ENCODE assay signal across 13 cellular contexts in the genomic region with DNA sequence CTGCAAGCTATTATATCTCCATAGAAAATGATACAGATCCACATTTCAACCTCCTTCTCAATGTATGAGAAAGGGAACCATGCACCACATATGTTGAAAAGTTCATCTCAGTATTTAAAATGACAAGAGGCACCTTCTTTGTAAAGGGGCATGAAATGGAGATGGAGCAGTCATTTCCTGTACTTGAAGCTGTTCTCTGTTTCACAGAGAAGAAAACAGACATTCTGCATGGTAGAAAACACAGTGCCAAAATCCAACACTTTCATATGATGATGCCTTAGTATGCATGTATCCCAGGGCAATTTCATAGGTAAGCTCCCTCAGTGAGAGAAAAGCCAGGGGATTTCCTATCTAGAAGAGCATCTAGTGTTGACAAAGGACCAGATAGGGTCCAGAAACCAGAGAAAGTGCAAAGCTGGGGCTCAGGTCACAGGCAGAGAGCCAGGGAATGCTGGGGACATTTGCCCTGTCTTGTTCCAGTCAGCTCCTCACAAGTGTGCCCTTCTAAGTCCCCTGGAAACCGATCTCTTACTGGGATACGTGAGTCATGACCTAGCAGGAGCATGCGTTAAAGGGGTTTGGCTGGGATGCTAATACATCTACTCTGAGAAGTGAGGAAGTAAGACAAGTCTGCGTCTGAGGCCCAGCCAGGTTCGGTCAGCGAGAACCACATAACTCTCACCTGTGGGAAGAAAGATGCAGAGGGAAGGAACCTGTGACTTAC.
DNase-seq lines count a peak whose midpoint lies in the region; ATAC-seq and TF ChIP-seq lines count a peak whose summit lies in the region.
"Had no signal": no experiment of that assay in that cellular context is flagged by ENCODE, and none has a peak within 500 bp of the region (broad histone marks: within the 10 kb centered on the region; RNA-seq: fewer than 3 reads in every experiment).

No MANE protein-coding gene starts in this region.

- peaks cover 23% of the 10 kb centered on the region for H3K4me1 Mint-ChIP-seq in activated CD8-positive, alpha-beta T cell treated with anti-CD3 and anti-CD28 coated beads for 36 hours (ENCODE audit: low read depth)
- peaks cover 10% of the 10 kb centered on the region for H3K4me1 Mint-ChIP-seq in T-helper 2 cell treated with Interferon-gamma antibody and Interleukin-4, amounts not matched to agents 5 μg/mL and 100 μg/mL, for 36 hours (ENCODE audit: low read depth)

- no peaks in the 10 kb centered on the region for H3K27me3 Mint-ChIP-seq in activated CD8-positive, alpha-beta T cell treated with anti-CD3 and anti-CD28 coated beads for 36 hours
- no peaks in the 10 kb centered on the region for H3K27me3 Mint-ChIP-seq in T-helper 2 cell treated with Interferon-gamma antibody and Interleukin-4, amounts not matched to agents 5 μg/mL and 100 μg/mL, for 36 hours (ENCODE audit: low read depth)

- in situ Hi-C loops in ACHN (cut with HindIII; ENCODE audit: low pct_ligation_motif_present, low pct_unique_long_range_greater_than_20kb, low sequenced_read_pairs) = no loop called here

- no peaks in the 10 kb centered on the region for H3K9me3 Mint-ChIP-seq in activated CD8-positive, alpha-beta T cell treated with anti-CD3 and anti-CD28 coated beads for 36 hours
- H3K9me3 Mint-ChIP-seq in T-helper 2 cell treated with Interferon-gamma antibody and Interleukin-4, amounts not matched to agents 5 μg/mL and 100 μg/mL, for 36 hours = no peaks in the 10 kb centered on the region
- H3K9me3 Mint-ChIP-seq: activated naive CD4-positive, alpha-beta T cell treated with anti-CD3 and anti-CD28 coated beads, Interleukin-2, amount 10 ng/mL, durations not matched to agents 7 days and 5 days had no signal

- TF ChIP-seq CTCF in activated CD8-positive, alpha-beta T cell treated with anti-CD3 and anti-CD28 coated beads for 36 hours (IDR thresholded peaks at IDR 0.05) = no peak
- TF ChIP-seq CTCF in omental fat pad (IDR thresholded peaks at IDR 0.05) = no peak

- no peak overlapping the region for H3K4me3 Mint-ChIP-seq in activated CD8-positive, alpha-beta T cell treated with anti-CD3 and anti-CD28 coated beads for 36 hours
- no peak overlapping the region for H3K4me3 Mint-ChIP-seq in T-helper 2 cell treated with Interferon-gamma antibody and Interleukin-4, amounts not matched to agents 5 μg/mL and 100 μg/mL, for 36 hours
- H3K4me3 Mint-ChIP-seq: activated naive CD4-positive, alpha-beta T cell treated with anti-CD3 and anti-CD28 coated beads, Interleukin-2, amount 10 ng/mL, durations not matched to agents 7 days and 5 days had no signal

- peak; percentile 59 for ATAC-seq in GM18907 (IDR thresholded peaks at IDR 0.05; ENCODE audit: unreplicated experiment)
- peak; percentile 41 for ATAC-seq in HG02642 (IDR thresholded peaks at IDR 0.05; ENCODE audit: poor library complexity, unreplicated experiment)
- peak; percentile 74 for ATAC-seq in activated CD8-positive, alpha-beta T cell treated with anti-CD3 and anti-CD28 coated beads for 36 hours
- no peak for ATAC-seq in omental fat pad (ENCODE audit: low FRiP score)

- CTCF ChIA-PET in activated CD8-positive, alpha-beta T cell treated with anti-CD3 and anti-CD28 coated beads for 36 hours (lab: Charles Lee) = no interaction called here

- no peaks in the 10 kb centered on the region for H3K36me3 Mint-ChIP-seq in activated CD8-positive, alpha-beta T cell treated with anti-CD3 and anti-CD28 coated beads for 36 hours (ENCODE audit: low read depth)
- H3K36me3 Mint-ChIP-seq in T-helper 2 cell treated with Interferon-gamma antibody and Interleukin-4, amounts not matched to agents 5 μg/mL and 100 μg/mL, for 36 hours (ENCODE audit: low read depth) = no peaks in the 10 kb centered on the region
- H3K36me3 Mint-ChIP-seq: activated naive CD4-positive, alpha-beta T cell treated with anti-CD3 and anti-CD28 coated beads, Interleukin-2, amount 10 ng/mL, durations not matched to agents 7 days and 5 days had no signal

- intact Hi-C loops in activated CD8-positive, alpha-beta T cell treated with anti-CD3 and anti-CD28 coated beads for 36 hours (cut with micrococcal nuclease) = no loop called here

- DNase-seq in activated CD8-positive, alpha-beta T cell treated with anti-CD3 and anti-CD28 coated beads for 36 hours = peak; percentile 38
- DNase-seq in myocyte (ENCODE audit: low read depth) (peak; percentile 60), anterior cingulate cortex (lab: John Stamatoyannopoulos, UW) (no peak), ACHN (no peak), omental fat pad (ENCODE audit: low spot score) (no peak)
- DNase-seq in T-helper 2 cell treated with Interferon-gamma antibody and Interleukin-4, amounts not matched to agents 5 μg/mL and 100 μg/mL, for 36 hours (ENCODE audit: low spot score) = no peak
- DNase-seq: activated naive CD4-positive, alpha-beta T cell treated with anti-CD3 and anti-CD28 coated beads, Interleukin-2, amount 10 ng/mL, durations not matched to agents 7 days and 5 days; Caco-2; glutamatergic neuron; NCI-H2171 treated with DMSO at 0.1 percent for 48 hours; stimulated activated CD4-positive, alpha-beta T cell treated with anti-CD3 and anti-CD28 coated beads, Interleukin-4, amount 100 ng/mL, for 24 hours had no signal

- POLR2A ChIA-PET in activated CD8-positive, alpha-beta T cell treated with anti-CD3 and anti-CD28 coated beads for 36 hours (lab: Charles Lee) = interaction anchor here (0.6 to 1.5 kb wide), 3 partner anchors 9 to 762 kb away, joined by 3 read pairs; no protein-coding TSS in a partner anchor

- peak overlapping the region; percentile 5 for H3K27ac Mint-ChIP-seq in activated CD8-positive, alpha-beta T cell treated with anti-CD3 and anti-CD28 coated beads for 36 hours
- H3K27ac Mint-ChIP-seq in T-helper 2 cell treated with Interferon-gamma antibody and Interleukin-4, amounts not matched to agents 5 μg/mL and 100 μg/mL, for 36 hours = no peak overlapping the region
- H3K27ac Mint-ChIP-seq: activated naive CD4-positive, alpha-beta T cell treated with anti-CD3 and anti-CD28 coated beads, Interleukin-2, amount 10 ng/mL, durations not matched to agents 7 days and 5 days had no signal

Comparison
In these comparisons a context has a peak if more than half of its experiments do, and no peak if none do; other contexts are left out.
1. DNase-seq: peak in activated CD8-positive, alpha-beta T cell treated with anti-CD3 and anti-CD28 coated beads for 36 hours (single experiment) and myocyte (single experiment); none in anterior cingulate cortex (0 of 58), ACHN (single experiment), T-helper 2 cell treated with Interferon-gamma antibody and Interleukin-4, amounts not matched to agents 5 μg/mL and 100 μg/mL, for 36 hours (single experiment) and omental fat pad (single experiment).